8 cellular contexts compared by ENCODE assay signal in genomic region chr11:77082838-77083552, GRCh38. TPM values are rescaled to one million over a fixed set of nuclear protein-coding genes. Genes with fewer than 3 reads are reported as not detected.
A peak's percentile ranks its signal among the peaks of the same experiment; 100 is the strongest.
DNase-seq lines count a peak whose midpoint lies in the region; ATAC-seq and TF ChIP-seq lines count a peak whose summit lies in the region.

No MANE protein-coding gene starts in this region.

- no peaks in the 10 kb centered on the region for H3K27me3 Mint-ChIP-seq in natural killer cell (ENCODE audit: low read depth in 2 of 2)

- H3K36me3 ChIP-seq in ACC112 (ENCODE audit: insufficient read depth, low read length), result no peaks in the 10 kb centered on the region

- peak overlapping the region; percentile 89 for H3K4me3 Mint-ChIP-seq in natural killer cell

- peak; percentile 73 to 97 (median 92) for ATAC-seq in natural killer cell
- no peak for ATAC-seq in GM18502 (IDR thresholded peaks at IDR 0.05; ENCODE audit: poor library complexity, unreplicated experiment)
- ATAC-seq in HG03565 (IDR thresholded peaks at IDR 0.05; ENCODE audit: unreplicated experiment), result no peak

- H3K4me1 ChIP-seq in ACC112 (ENCODE audit: control insufficient read depth, insufficient read depth, low read length, unreplicated experiment), result peaks cover 24% of the 10 kb centered on the region

- DNase-seq in T-helper 2 cell (peak in 3 of 5 experiments; percentile 4 to 75 (median 21)), coronary artery (ENCODE audit: low spot score) (no peak), natural killer cell (peak; percentile 40), NCI-H446 (lab: John Stamatoyannopoulos, UW) (no peak), SW 1271 (lab: John Stamatoyannopoulos, UW) (no peak)

- peak overlapping the region; percentile 28; the same call in 1 of the 2 replicates for H3K27ac ChIP-seq in ACC112 (ENCODE audit: low read depth, low read length)
- H3K27ac ChIP-seq in coronary artery, result peak overlapping the region in 1 of 2 donors; percentile 86

- H3K4me3 ChIP-seq in ACC112 (ENCODE audit: low read depth, low read length), result no peak overlapping the region
- H3K4me3 ChIP-seq in coronary artery, result peak overlapping the region; percentile 50

- peak overlapping the region; percentile 92 to 97 for H3K27ac Mint-ChIP-seq in natural killer cell

- no peaks in the 10 kb centered on the region for H3K36me3 Mint-ChIP-seq in natural killer cell

- no peak overlapping the region for H2AFZ ChIP-seq in ACC112 (ENCODE audit: low read length, unreplicated experiment)

- TF ChIP-seq CTCF in coronary artery (IDR thresholded peaks at IDR 0.05), result no peak
- TF ChIP-seq CTCF in natural killer cell (IDR thresholded peaks at IDR 0.05), result no peak

- peaks cover 19% of the 10 kb centered on the region for H3K79me2 ChIP-seq in ACC112 (ENCODE audit: control insufficient read depth, insufficient read depth, low read length, unreplicated experiment)

- no peaks in the 10 kb centered on the region for H3K27me3 ChIP-seq in ACC112 (ENCODE audit: insufficient read depth, low read length)

- H3K4me1 Mint-ChIP-seq in natural killer cell, result peaks cover 27 to 57% of the 10 kb centered on the region in 2 donors

- H3K9me3 Mint-ChIP-seq in natural killer cell, result no peaks in the 10 kb centered on the region

- intact Hi-C loops in natural killer cell (cut with micrococcal nuclease), result no loop called here

RNA-seq across cellular contexts. Expression of gene CAPN5, which starts 16.2 kb away (rescaled TPM):
- 10 to 100 TPM; 32.3 to 34.5 (median 34.3) TPM for total RNA-seq in natural killer cell

RNA-seq across cellular contexts. Expression of gene OMP, which starts 19.6 kb away (rescaled TPM):
- total RNA-seq in natural killer cell, result 1 to 10 TPM in 1 of 3 donors, under 1 TPM in 2; 0.82 to 1.4 (median 0.85) TPM

RNA-seq across cellular contexts. Expression of gene MYO7A, which starts 45.1 kb away (rescaled TPM):
- 1 to 10 TPM in 1 of 3 donors, under 1 TPM in 2; 0.20 to 1.1 (median 0.68) TPM for total RNA-seq in natural killer cell

RNA-seq across cellular contexts. Expression of gene B3GNT6, which starts 48.8 kb away (rescaled TPM):
- total RNA-seq in natural killer cell, result not detected

Comparison
In these comparisons a context has a peak if more than half of its experiments do, and no peak if none do; other contexts are left out.
1. DNase-seq: peak in T-helper 2 cell (3 of 5) and natural killer cell (single experiment); none in coronary artery (single experiment), NCI-H446 (0 of 2) and SW 1271 (0 of 2).
2. ATAC-seq: peak in natural killer cell (3 of 3); none in GM18502 (single experiment) and HG03565 (single experiment).